11 cellular contexts compared by ENCODE assay signal in genomic region chr13:98544105-98544710, GRCh38. TPM values are rescaled to one million over a fixed set of nuclear protein-coding genes. Genes with fewer than 3 reads are reported as not detected.
DNase-seq lines count a peak whose midpoint lies in the region; ATAC-seq and TF ChIP-seq lines count a peak whose summit lies in the region.
"Had no signal": no experiment of that assay in that cellular context is flagged by ENCODE, and none has a peak within 500 bp of the region (broad histone marks: within the 10 kb centered on the region; RNA-seq: fewer than 3 reads in every experiment).

No MANE protein-coding gene starts in this region.

- intact Hi-C loops in activated B cell treated with CpG ODN at 0.5 μM for 24 hours (cut with micrococcal nuclease), result loop anchor here (5.0 kb wide), 2 partner anchors 37 to 108 kb away; no protein-coding TSS in a partner anchor
- intact Hi-C loops in left ventricle myocardium inferior (cut with micrococcal nuclease), result no loop called here
- intact Hi-C loops in psoas muscle (cut with DNase I), result no loop called here
- intact Hi-C loops in body of pancreas (cut with DNase I), result no loop called here

- no peak for ATAC-seq in activated B cell treated with CpG ODN at 0.5 μM for 24 hours (ENCODE audit: low read depth)
- peak in 3 of 4 donors; percentile 29 to 40 (median 33) for ATAC-seq in psoas muscle
- ATAC-seq in body of pancreas, result no peak

- H3K4me3 ChIP-seq in H7 (ENCODE audit: insufficient read depth, low read depth, low read length) (no peak overlapping the region), left ventricle myocardium inferior (peak overlapping the region; percentile 45), psoas muscle (peak overlapping the region; percentile 46), body of pancreas (no peak overlapping the region)

- CTCF ChIA-PET in activated B cell treated with CpG ODN at 0.5 μM for 24 hours (lab: Charles Lee), result interaction anchor here (1.0 kb wide), 1 partner anchor 109 kb away, joined by 4 read pairs; no protein-coding TSS in a partner anchor

- H3K36me3 ChIP-seq in H7 (replicated peaks; ENCODE audit: control insufficient read depth, insufficient read depth, low read length) (peaks cover under 1% of the 10 kb centered on the region; the same call in 1 of the 2 replicates), left ventricle myocardium inferior (peaks cover 3% of the 10 kb centered on the region), psoas muscle (ENCODE audit: insufficient read depth in 1 of 2, low read depth in 1 of 2) (no peaks in the 10 kb centered on the region), body of pancreas (replicated peaks in 1 of 2; ENCODE audit: insufficient read depth in 1 of 2, low read depth in 2 of 2) (no peaks in the 10 kb centered on the region)
- H3K36me3 ChIP-seq: neutrophil had no signal

- no peaks in the 10 kb centered on the region for H3K27me3 ChIP-seq in H7 (ENCODE audit: control insufficient read depth, insufficient read depth, low read length)
- no peaks in the 10 kb centered on the region for H3K27me3 ChIP-seq in left ventricle myocardium inferior (ENCODE audit: low read depth)
- H3K27me3 ChIP-seq in psoas muscle (ENCODE audit: insufficient read depth in 3 of 3, low read length in 2 of 3), result no peaks in the 10 kb centered on the region
- H3K27me3 ChIP-seq in body of pancreas, result no peaks in the 10 kb centered on the region
- H3K27me3 ChIP-seq: neutrophil had no signal

- peaks cover 84% of the 10 kb centered on the region for H3K4me1 Mint-ChIP-seq in activated B cell treated with CpG ODN at 0.5 μM for 24 hours

- H3K4me3 Mint-ChIP-seq in activated B cell treated with CpG ODN at 0.5 μM for 24 hours, result peak overlapping the region; percentile 77

- no peaks in the 10 kb centered on the region for H3K27me3 Mint-ChIP-seq in activated B cell treated with CpG ODN at 0.5 μM for 24 hours

- peaks cover 20% of the 10 kb centered on the region for H3K36me3 Mint-ChIP-seq in activated B cell treated with CpG ODN at 0.5 μM for 24 hours (ENCODE audit: low read depth)

- POLR2A ChIA-PET in activated B cell treated with CpG ODN at 0.5 μM for 24 hours (lab: Charles Lee), result interaction anchor here (1.7 to 2.2 kb wide), 2 partner anchors 27 to 33 kb away, joined by 4 to 6 read pairs; no protein-coding TSS in a partner anchor

- H3K4me1 ChIP-seq in left ventricle myocardium inferior (peaks cover 92% of the 10 kb centered on the region), psoas muscle (peaks cover 67% of the 10 kb centered on the region), body of pancreas (peaks cover 52% of the 10 kb centered on the region)

- H3K27ac Mint-ChIP-seq in activated B cell treated with CpG ODN at 0.5 μM for 24 hours, result peak overlapping the region; percentile 73

- H3K27ac ChIP-seq in left ventricle myocardium inferior (replicated peaks) (peak overlapping the region; percentile 64), psoas muscle (peak overlapping the region; percentile 73), body of pancreas (no peak overlapping the region)

- WGBS in psoas muscle, 3 donors, result 52 to 74% (median 60%) methylated on average over 16 of the region's 16 CpGs
- WGBS in body of pancreas, 2 donors, result 81 to 89% methylated on average over 12 to 16 of the region's 16 CpGs

- peak; percentile 76 for DNase-seq in H7
- DNase-seq in activated B cell treated with CpG ODN at 0.5 μM for 24 hours, result no peak
- DNase-seq in left ventricle myocardium inferior, result no peak
- peak in 1 of 2 donors; percentile 54 for DNase-seq in psoas muscle
- DNase-seq in GM19240 (ENCODE audit: insufficient read length, low spot score), result no peak
- no peak for DNase-seq in cerebellar nuclear complex (lab: John Stamatoyannopoulos, UW)
- DNase-seq in body of pancreas, result no peak
- no peak for DNase-seq in Kasumi-1 (lab: John Stamatoyannopoulos, UW)
- DNase-seq: NCI-H748 treated with DMSO at 0.1 percent for 48 hours, SW 1271 had no signal

- no peaks in the 10 kb centered on the region for H3K9me3 ChIP-seq in left ventricle myocardium inferior (replicated peaks)
- H3K9me3 ChIP-seq in psoas muscle, result no peaks in the 10 kb centered on the region
- H3K9me3 ChIP-seq in body of pancreas, result no peaks in the 10 kb centered on the region
- H3K9me3 ChIP-seq: neutrophil had no signal

- H3K9me3 Mint-ChIP-seq in activated B cell treated with CpG ODN at 0.5 μM for 24 hours, result no peaks in the 10 kb centered on the region

- TF ChIP-seq CTCF in activated B cell treated with CpG ODN at 0.5 μM for 24 hours (IDR thresholded peaks at IDR 0.05), result no peak
- TF ChIP-seq CTCF in left ventricle myocardium inferior (IDR thresholded peaks at IDR 0.05; ENCODE audit: borderline replicate concordance), result no peak
- TF ChIP-seq CTCF in psoas muscle (IDR thresholded peaks at IDR 0.05), result no peak
- no peak for TF ChIP-seq CTCF in body of pancreas (IDR thresholded peaks at IDR 0.05)

- no peak for TF ChIP-seq POLR2A in body of pancreas (IDR thresholded peaks at IDR 0.05)

RNA-seq across cellular contexts. Expression of gene STK24, which starts 32.7 kb away (rescaled TPM):
- total RNA-seq in H7 (2014; rRNA removed; shearing (Covaris generic)), result 107 and 131 TPM in 2 replicates
- total RNA-seq in activated B cell treated with CpG ODN at 0.5 μM for 24 hours (74.8 and 84.8 TPM in 2 replicates), left ventricle myocardium inferior (66.2 TPM), psoas muscle (10 to 100 TPM; 27.2 to 38.7 (median 33.9) TPM), body of pancreas (10 to 100 TPM; 35.0 to 56.7 TPM)
- polyA plus RNA-seq in psoas muscle, result 10 to 100 TPM; 28.2 to 58.1 (median 39.6) TPM

Comparison
In these comparisons a context has a peak if more than half of its experiments do, and no peak if none do; other contexts are left out.
1. H3K4me3 ChIP-seq: peak in left ventricle myocardium inferior (single experiment) and psoas muscle (single experiment); none in H7 (single experiment) and body of pancreas (0 of 2).
2. ATAC-seq: peak in psoas muscle (3 of 4); none in activated B cell treated with CpG ODN at 0.5 μM for 24 hours (single experiment) and body of pancreas (single experiment).
3. H3K27ac ChIP-seq: peak in left ventricle myocardium inferior (single experiment) and psoas muscle (single experiment); none in body of pancreas (0 of 4).